ENCODE assay signal across 8 cellular contexts in genomic region chr7:36115448-36116321, GRCh38. TPM values are rescaled to one million over a fixed set of nuclear protein-coding genes. Genes with fewer than 3 reads are reported as not detected.
DNase-seq lines count a peak whose midpoint lies in the region; ATAC-seq lines count a peak whose summit lies in the region.

No MANE protein-coding gene starts in this region.

- intact Hi-C loops in head of caudate nucleus (cut with DNase I) = no loop called here

- peak; percentile 99 for ATAC-seq in GM18508 (IDR thresholded peaks at IDR 0.05; ENCODE audit: insufficient read depth, unreplicated experiment)
- peak; percentile 100 for ATAC-seq in HG02759 (IDR thresholded peaks at IDR 0.05; ENCODE audit: unreplicated experiment)

- peak; percentile 6 for DNase-seq in NCI-H460 (ENCODE audit: extremely low read depth, low read depth)
- DNase-seq in activated T-helper 1 cell treated with Interleukin-2 at 50 U/mL for 16 hours (ENCODE audit: low read depth) = peak; percentile 14
- DNase-seq in head of caudate nucleus = peak; percentile 62 to 94 (median 82)
- DNase-seq in stimulated activated CD4-positive, alpha-beta T cell treated with anti-CD3 and anti-CD28 coated beads, Interleukin-12 subunit alpha, Interleukin-12 subunit beta, amount 100 ng/mL, for 4 hours = peak; percentile 77
- no peak for DNase-seq in NCI-H1417 (lab: John Stamatoyannopoulos, UW)
- DNase-seq in SHP77 (lab: John Stamatoyannopoulos, UW) = no peak

RNA-seq across cellular contexts. Expression of gene EEPD1, which starts 37.4 kb away (rescaled TPM):
- total RNA-seq in NCI-H460 (2014; rRNA removed; shearing (Covaris generic)) = 0.40 and 0.67 TPM in 2 replicates
- 3.5 and 11.8 TPM in 2 replicates for polyA plus RNA-seq in NCI-H460 (2014; cell fraction: nucleus; rRNA removed)

Comparison
In these comparisons a context has a peak if more than half of its experiments do, and no peak if none do; other contexts are left out.
1. DNase-seq: peak in NCI-H460 (single experiment), activated T-helper 1 cell treated with Interleukin-2 at 50 U/mL for 16 hours (single experiment), head of caudate nucleus (42 of 42) and stimulated activated CD4-positive, alpha-beta T cell treated with anti-CD3 and anti-CD28 coated beads, Interleukin-12 subunit alpha, Interleukin-12 subunit beta, amount 100 ng/mL, for 4 hours (single experiment); none in NCI-H1417 (0 of 3) and SHP77 (0 of 2).